In the genomic region with DNA sequence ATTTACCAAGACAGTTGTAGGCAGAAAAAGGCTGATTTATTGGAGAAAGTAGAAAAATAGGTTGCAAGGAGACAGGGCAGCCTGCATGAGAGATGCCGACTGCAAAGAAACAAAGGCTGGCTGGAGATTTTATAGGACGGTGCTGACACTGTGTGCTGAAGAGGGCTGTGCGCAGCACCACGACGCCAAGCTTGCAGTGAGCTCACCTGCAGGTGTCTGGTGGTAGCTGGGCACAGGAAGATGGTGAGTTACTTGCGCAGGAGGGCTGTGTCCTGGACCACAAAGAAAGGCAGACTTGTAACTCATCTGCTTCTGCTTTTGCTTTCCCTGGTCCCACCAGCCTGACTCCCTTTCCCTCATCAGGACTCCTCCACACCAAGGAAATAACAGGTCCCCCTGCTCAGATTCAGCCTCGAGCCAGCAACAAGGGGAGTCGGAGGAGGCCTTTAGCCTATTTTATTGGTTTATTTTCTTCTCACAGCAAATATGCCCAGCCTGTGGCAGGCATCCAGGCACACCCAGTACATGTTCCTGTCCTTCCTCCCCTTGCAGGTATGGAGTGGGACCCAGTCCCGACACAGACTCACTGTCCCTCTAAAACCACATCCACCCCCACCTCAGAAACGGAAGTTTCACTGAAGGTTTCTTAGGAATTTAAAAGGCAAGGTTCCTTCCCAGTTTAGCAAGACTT, we compare ENCODE assay signal across 9 cellular contexts. TPM values are rescaled to one million over a fixed set of nuclear protein-coding genes. Genes with fewer than 3 reads are reported as not detected.
DNase-seq lines count a peak whose midpoint lies in the region; ATAC-seq, FAIRE-seq and TF ChIP-seq lines count a peak whose summit lies in the region.
"Had no signal": no experiment of that assay in that cellular context is flagged by ENCODE, and none has a peak within 500 bp of the region (broad histone marks: within the 10 kb centered on the region; RNA-seq: fewer than 3 reads in every experiment).

No MANE protein-coding gene starts in this region.

- WGBS in small intestine, 3 donors, result 11 to 43% (median 25%) methylated on average over 10 of the region's 10 CpGs

- H3K9me3 ChIP-seq in PC-9 (ENCODE audit: insufficient read depth, low read depth), result no peaks in the 10 kb centered on the region
- no peaks in the 10 kb centered on the region for H3K9me3 ChIP-seq in small intestine (ENCODE audit: control insufficient read depth, low read depth)

- H3F3A ChIP-seq in PC-9 (ENCODE audit: insufficient read depth, low read depth), result peaks cover 76% of the 10 kb centered on the region

- H3K4me1 ChIP-seq in PC-9 (replicated peaks; ENCODE audit: insufficient read depth), result peaks cover 92% of the 10 kb centered on the region
- H3K4me1 ChIP-seq in small intestine (ENCODE audit: control insufficient read depth in 2 of 2, insufficient read depth in 1 of 2, low read depth in 1 of 2, low read length in 1 of 2), result peaks cover 0 to 2% of the 10 kb centered on the region in 2 donors

- DNase-seq in HT-29 (ENCODE audit: low spot score) (peak; percentile 74), PC-9 (peak; percentile 81), glomerular visceral epithelial cell (ENCODE audit: extremely low spot score) (peak; percentile 32), small intestine (peak; percentile 88), GM13977 (ENCODE audit: low spot score) (no peak)
- DNase-seq in activated CD8-positive, alpha-beta memory T cell treated with anti-CD3 and anti-CD28 coated beads, Interleukin-2, amount 50 U/mL, for 48 hours, result no peak
- DNase-seq: NCI-H187 treated with DMSO at 0.1 percent for 48 hours had no signal

- no peaks in the 10 kb centered on the region for H3K36me3 ChIP-seq in PC-9 (ENCODE audit: low read depth)
- no peaks in the 10 kb centered on the region for H3K36me3 ChIP-seq in small intestine (ENCODE audit: control insufficient read depth in 2 of 2, insufficient read depth in 2 of 2, low read length in 2 of 2)

- H3K27me3 ChIP-seq in PC-9 (ENCODE audit: insufficient read depth, low read depth), result no peaks in the 10 kb centered on the region
- no peaks in the 10 kb centered on the region for H3K27me3 ChIP-seq in small intestine (ENCODE audit: control insufficient read depth in 2 of 2, insufficient read depth in 2 of 2, low read length in 2 of 2)

- TF ChIP-seq CTCF in PC-9 (conservative IDR thresholded peaks at IDR 0.05) (no peak), GM13977 (IDR thresholded peaks at IDR 0.05; ENCODE audit: extremely low read depth, insufficient read depth, missing control alignments) (no peak)

- TSS peak; percentile 35 for BruUV-seq in PC-9 (replicated peaks; lab: Mats Ljungman, UMichigan)

- ATAC-seq in GM19455 (IDR thresholded peaks at IDR 0.05; ENCODE audit: unreplicated experiment), result no peak

- intact Hi-C loops in PC-9 (cut with micrococcal nuclease; ENCODE audit: unreplicated experiment), result loop anchor here (1.0 to 10.0 kb wide), 5 partner anchors 28 to 218 kb away; a partner anchor contains a TSS

- POLR2A ChIA-PET in PC-9 (lab: Charles Lee; ENCODE audit: unreplicated experiment), result interaction anchor here (0.5 to 2.5 kb wide), 10 partner anchors 25 to 266 kb away, joined by 3 to 15 read pairs (median 5); no protein-coding TSS in a partner anchor

- no peaks in the 10 kb centered on the region for H3K9me2 ChIP-seq in PC-9 (ENCODE audit: insufficient read depth)

- CTCF ChIA-PET in PC-9 (lab: Charles Lee), result interaction anchor here (0.7 to 1.1 kb wide), 2 partner anchors 32 kb away, joined by 4 read pairs; no protein-coding TSS in a partner anchor

- in situ Hi-C loops in GM13977 (cut with MboI; ENCODE audit: low pct_unique_long_range_greater_than_20kb, low sequenced_read_pairs, unreplicated experiment), result no loop called here

- peak overlapping the region; percentile 100 for H3K27ac ChIP-seq in PC-9
- peak overlapping the region; percentile 92 to 99 for H3K27ac ChIP-seq in small intestine (ENCODE audit: low read depth in 1 of 2, low read length in 1 of 2)

- peaks cover 15% of the 10 kb centered on the region for H3K79me2 ChIP-seq in PC-9 (ENCODE audit: low read depth)

- no peaks in the 10 kb centered on the region for H4K20me1 ChIP-seq in PC-9 (ENCODE audit: insufficient read depth)

- no peak overlapping the region for H2AFZ ChIP-seq in PC-9

- H3K4me3 ChIP-seq in PC-9, result peak overlapping the region; percentile 54
- no peak overlapping the region for H3K4me3 ChIP-seq in small intestine (ENCODE audit: low read depth in 1 of 2, low read length in 2 of 2)

- no peak for FAIRE-seq in small intestine (lab: Jason Lieb, UNC)
- FAIRE-seq: TTC549 had no signal

- peak overlapping the region; percentile 93 for H3K4me2 ChIP-seq in PC-9

RNA-seq across cellular contexts. Expression of a gene that starts 35.7 kb away (rescaled TPM):
- 225 and 241 TPM in 2 replicates for total RNA-seq in HT-29 (2014; rRNA removed; shearing (Covaris generic))
- 349 and 361 TPM in 2 replicates for total RNA-seq in PC-9 (2021)
- 100 to 1,000 TPM; 137 to 335 (median 268) TPM for polyA plus RNA-seq in small intestine

Comparison
In these comparisons a context has a peak if more than half of its experiments do, and no peak if none do; other contexts are left out.
1. DNase-seq: peak in HT-29 (single experiment), PC-9 (2 of 2), glomerular visceral epithelial cell (single experiment) and small intestine (single experiment); none in GM13977 (single experiment) and activated CD8-positive, alpha-beta memory T cell treated with anti-CD3 and anti-CD28 coated beads, Interleukin-2, amount 50 U/mL, for 48 hours (single experiment).